Comparison of ENCODE assay signal across 8 cellular contexts in the genomic region with DNA sequence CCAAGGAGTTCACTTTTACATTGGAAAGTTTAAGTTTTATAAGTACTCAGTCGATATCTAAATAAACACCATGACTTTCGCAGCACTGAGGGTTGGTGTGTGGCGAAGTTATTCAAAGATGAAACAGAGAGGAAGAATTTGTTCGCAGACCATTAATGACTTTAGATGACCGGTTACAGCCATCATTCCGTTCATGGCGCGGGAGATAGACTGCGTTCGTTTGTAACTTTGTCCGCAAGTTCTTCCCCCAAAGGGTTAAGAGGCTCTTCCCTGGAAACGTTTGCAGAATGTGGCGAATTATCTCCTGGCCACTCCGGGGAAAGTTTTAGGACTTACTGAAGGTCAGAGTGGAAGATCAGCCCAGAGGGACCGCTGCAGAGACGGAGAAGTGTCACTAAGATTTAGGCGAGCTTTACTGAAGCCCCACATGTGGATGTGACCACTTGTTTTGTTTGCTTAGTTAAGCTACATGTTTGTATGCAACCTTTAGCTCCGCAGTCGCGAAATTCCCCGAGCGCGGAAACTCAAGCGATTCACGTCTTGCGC. TPM values are rescaled to one million over a fixed set of nuclear protein-coding genes. Genes with fewer than 3 reads are reported as not detected.
DNase-seq lines count a peak whose midpoint lies in the region; ATAC-seq, FAIRE-seq and TF ChIP-seq lines count a peak whose summit lies in the region.

No MANE protein-coding gene starts in this region.

- H3K4me3 ChIP-seq in AG04449 (ENCODE audit: low read depth, low read length) (peak overlapping the region; percentile 64), HepG2 (replicated peaks in 1 of 3; ENCODE audit: insufficient read depth in 1 of 3, low read depth in 2 of 3, low read length in 3 of 3) (peak overlapping the region in 1 of 3 experiments; percentile 62; a peak in 1 of 6 replicates)

- peaks cover 0 to 5% of the 10 kb centered on the region in 2 experiments; a peak in 1 of 5 replicates for H3K9me3 Mint-ChIP-seq in H9
- peaks cover 0 to 10% (median 5%) of the 10 kb centered on the region in 5 experiments for H3K9me3 Mint-ChIP-seq in brain

- no peak overlapping the region for H3K27ac Mint-ChIP-seq in H9
- no peak overlapping the region for H3K27ac Mint-ChIP-seq in brain

- peak overlapping the region; percentile 38 to 78 for H3K4me3 Mint-ChIP-seq in H9
- peak overlapping the region; percentile 63 to 78 (median 76) for H3K4me3 Mint-ChIP-seq in brain

- H3K4me2 ChIP-seq in H9 (ENCODE audit: insufficient read depth, insufficient read length, low read length) (peak overlapping the region; percentile 76), HepG2 (ENCODE audit: low read depth, low read length) (peak overlapping the region; percentile 65)

- no peak overlapping the region for H3K23ac ChIP-seq in H9 (ENCODE audit: insufficient read length, low read depth, low read length)

- TF ChIP-seq CTCF in AG04449 (IDR thresholded peaks at IDR 0.05; ENCODE audit: insufficient read depth, low read length, missing control alignments) (no peak), H9 (conservative IDR thresholded peaks at IDR 0.05) (no peak), brain (conservative IDR thresholded peaks at IDR 0.05) (no peak), HepG2 (CRISPR knock-in tag; IDR thresholded peaks at IDR 0.05) (no peak)

- H3K79me2 ChIP-seq in H9 (ENCODE audit: insufficient read depth, low read length), result no peaks in the 10 kb centered on the region
- no peaks in the 10 kb centered on the region for H3K79me2 ChIP-seq in HepG2 (ENCODE audit: insufficient read depth, low read length)

- no peak overlapping the region for H2BK120ac ChIP-seq in H9 (ENCODE audit: low read depth, low read length, poor library complexity, severe bottlenecking)

- H3K27ac ChIP-seq in H9 (ENCODE audit: insufficient read length, low read depth, low read length) (no peak overlapping the region), HepG2 (ENCODE audit: extremely low read length, insufficient read depth, low read length) (no peak overlapping the region)

- H2BK5ac ChIP-seq in H9 (ENCODE audit: insufficient read length, low read length), result no peak overlapping the region

- H2AFZ ChIP-seq in H9 (ENCODE audit: low read length), result no peak overlapping the region
- H2AFZ ChIP-seq in HepG2 (ENCODE audit: low read length), result no peak overlapping the region

- TF ChIP-seq RAD21 in HepG2 (CRISPR knock-in tag; IDR thresholded peaks at IDR 0.05), result no peak

- H3K4ac ChIP-seq in H9 (ENCODE audit: low read depth, low read length), result no peak overlapping the region

- no peak overlapping the region for H2AK5ac ChIP-seq in H9 (ENCODE audit: insufficient read length, low read length)

- no TSS peak for BruUV-seq in HepG2 (replicated peaks; lab: Mats Ljungman, UMichigan)

- peaks cover 17% of the 10 kb centered on the region for H3K23me2 ChIP-seq in H9 (ENCODE audit: insufficient read length, low read depth, low read length, poor library complexity, severe bottlenecking)

- no peaks in the 10 kb centered on the region for H3K36me3 ChIP-seq in HepG2 (replicated peaks in 1 of 2; ENCODE audit: control insufficient read depth in 1 of 2, insufficient read depth in 2 of 2, low read length in 2 of 2)

- TF ChIP-seq POLR2A in HepG2 (IDR thresholded peaks at IDR 0.05; ENCODE audit: insufficient read depth in 1 of 2, low read depth in 2 of 2, low read length in 2 of 2), result no peak

- WGBS in H9 (ENCODE audit: extremely low coverage, insufficient read length, low lambda C conversion rate), result no CpG with 5 or more reads among the region's 26 CpGs
- WGBS in HepG2 (ENCODE audit: low lambda C conversion rate), result 28% methylated on average over 26 of the region's 26 CpGs

- TF ChIP-seq EP300 in HepG2 (IDR thresholded peaks at IDR 0.05; ENCODE audit: low read depth in 2 of 2, low read length in 2 of 2) (no peak), HepG2 (CRISPR knock-in tag; IDR thresholded peaks at IDR 0.05; ENCODE audit: borderline replicate concordance) (no peak)

- H2BK20ac ChIP-seq in H9 (ENCODE audit: low read depth, low read length, poor library complexity, severe bottlenecking), result no peak overlapping the region

- no peak overlapping the region for H3K56ac ChIP-seq in H9 (ENCODE audit: insufficient read length, low read depth, low read length)

- DNase-seq in AG04449 (ENCODE audit: low read depth, low spot score), result no peak
- peak; percentile 45 for DNase-seq in H9
- DNase-seq in HepG2 (ENCODE audit: low spot score), result no peak
- DNase-seq in HuH-7 (ENCODE audit: low spot score), result no peak
- DNase-seq in NCI-H187 (lab: John Stamatoyannopoulos, UW), result no peak
- DNase-seq in central memory CD4-positive, alpha-beta T cell, result no peak

- H3K4me1 Mint-ChIP-seq in H9 (peaks cover 21 to 32% of the 10 kb centered on the region in 2 experiments), brain (peaks cover 15% of the 10 kb centered on the region)

- H3K9ac ChIP-seq in H9 (ENCODE audit: extremely low read depth, insufficient read length, low read length) (no peak overlapping the region), HepG2 (ENCODE audit: insufficient read depth, low read depth, low read length) (no peak overlapping the region)

- no peak overlapping the region for H3T11ph ChIP-seq in H9 (ENCODE audit: low read length)

- H3K27me3 ChIP-seq in H9 (ENCODE audit: insufficient read depth, low read length) (peaks cover 60% of the 10 kb centered on the region), HepG2 (ENCODE audit: control insufficient read depth in 1 of 2, insufficient read depth in 2 of 2, low read length in 2 of 2) (peaks cover 9 to 63% of the 10 kb centered on the region in 2 experiments)

- H3K9me3 ChIP-seq in H9 (ENCODE audit: control insufficient read depth, low read depth, low read length) (no peaks in the 10 kb centered on the region), HepG2 (ENCODE audit: low read length) (no peaks in the 10 kb centered on the region)

- POLR2A ChIA-PET in AG04449 (lab: Yijun Ruan, JAX) (interaction anchor here (1.0 to 1.3 kb wide), 6 partner anchors 10 to 335 kb away, joined by 3 to 5 read pairs (median 4); no protein-coding TSS in a partner anchor), HepG2 (lab: Yijun Ruan, JAX) (interaction anchor here (1.0 kb wide), 1 partner anchor 234 kb away, joined by 3 read pairs; no protein-coding TSS in a partner anchor)

- H4K20me1 ChIP-seq in H9 (ENCODE audit: control insufficient read depth, insufficient read depth, insufficient read length) (no peaks in the 10 kb centered on the region), HepG2 (ENCODE audit: insufficient read depth, low read length) (no peaks in the 10 kb centered on the region)

- in situ Hi-C loops in HepG2 (cut with HindIII; ENCODE audit: extremely low pct_ligation_motif_present, low pct_unique_long_range_greater_than_20kb), result no loop called here

- CTCF ChIA-PET in AG04449 (lab: Yijun Ruan, JAX), result interaction anchor here (0.6 to 5.3 kb wide), 67 partner anchors 8 to 517 kb away, joined by 3 to 72 read pairs (median 5); no protein-coding TSS in a partner anchor
- CTCF ChIA-PET in HepG2 (lab: Yijun Ruan, JAX; ENCODE audit: low intra/inter-chr PET ratio, low total read pairs), result interaction anchor here (2.5 kb wide), 1 partner anchor 235 kb away, joined by 11 read pairs; no protein-coding TSS in a partner anchor

- no peak overlapping the region for H3K18ac ChIP-seq in H9 (ENCODE audit: insufficient read length, low read depth, low read length)

- H2BK12ac ChIP-seq in H9 (ENCODE audit: insufficient read length, low read depth, low read length), result no peak overlapping the region

- H4K8ac ChIP-seq in H9 (replicated peaks; ENCODE audit: insufficient read length, low read depth, low read length), result no peak overlapping the region

- H3K14ac ChIP-seq in H9 (ENCODE audit: insufficient read depth, low read length), result no peak overlapping the region

- H3K36me3 Mint-ChIP-seq in H9 (ENCODE audit: insufficient read depth in 1 of 3, low read depth in 3 of 3) (peaks cover 0 to 3% (median 0%) of the 10 kb centered on the region in 3 experiments; a peak in 2 of 7 replicates), brain (no peaks in the 10 kb centered on the region)

- intact Hi-C loops in HepG2 (cut with micrococcal nuclease; ENCODE audit: unreplicated experiment), result loop anchor here (1.0 to 5.0 kb wide), 3 partner anchors 234 to 533 kb away; no protein-coding TSS in a partner anchor

- H3K27me3 Mint-ChIP-seq in H9 (ENCODE audit: low read depth) (peaks cover 78% of the 10 kb centered on the region), brain (peaks cover 93% of the 10 kb centered on the region)

- H4K5ac ChIP-seq in H9 (ENCODE audit: insufficient read length, low read depth, low read length), result no peak overlapping the region

- no peak overlapping the region for H2BK15ac ChIP-seq in H9 (ENCODE audit: low read depth, low read length)

- ATAC-seq in HepG2, result no peak
- ATAC-seq in HG03460 (IDR thresholded peaks at IDR 0.05; ENCODE audit: unreplicated experiment), result no peak

- no peaks in the 10 kb centered on the region; the same call in 1 of the 2 replicates for H3K4me1 ChIP-seq in H9 (ENCODE audit: insufficient read depth, low read length)
- peaks cover 27% of the 10 kb centered on the region for H3K4me1 ChIP-seq in HepG2 (ENCODE audit: insufficient read depth, low read length)

- H4K91ac ChIP-seq in H9 (ENCODE audit: insufficient read length, low read depth, low read length), result no peak overlapping the region

- FAIRE-seq in HepG2 (lab: Jason Lieb, UNC), result no peak

- no peaks in the 10 kb centered on the region for H3K79me1 ChIP-seq in H9 (ENCODE audit: insufficient read depth, low read depth, low read length, poor library complexity, severe bottlenecking)

RNA-seq across cellular contexts. Expression of a gene that starts 2.2 kb away (rescaled TPM):
- total RNA-seq in H9 (2021) (0.20 and 0.31 TPM in 2 replicates), HepG2 (2016; rRNA removed; fragmentation: Illumina TruSeq; extraction: Trizol) (0.04 TPM in 1 of 2 replicates, not detected in the other)
- polyA plus RNA-seq in brain (ENCODE audit: insufficient read depth, low read depth, low replicate concordance) (7.1 TPM), HepG2 (2011; rRNA removed) (0.04 and 0.05 TPM in 2 replicates)
- not detected in 2 replicates for total RNA-seq in HepG2 (2016; cell fraction: cytosol; rRNA removed; fragmentation: Illumina TruSeq; extraction: Trizol; ENCODE audit: low read depth)
- not detected in 2 replicates for total RNA-seq in HepG2 (2016; cell fraction: insoluble cytoplasmic fraction; rRNA removed; fragmentation: Illumina TruSeq; extraction: Trizol)
- 0.06 TPM in 1 of 2 replicates, not detected in the other for total RNA-seq in HepG2 (2016; cell fraction: membrane; rRNA removed; fragmentation: Illumina TruSeq; extraction: Trizol)
- not detected in 2 replicates for total RNA-seq in HepG2 (2016; cell fraction: nucleus; rRNA removed; fragmentation: Illumina TruSeq; extraction: Trizol)
- polyA plus RNA-seq in HepG2 (2011; cell fraction: cytosol; rRNA removed), result 0.05 and 0.07 TPM in 2 replicates
- polyA plus RNA-seq in HepG2 (2011; cell fraction: nucleus; rRNA removed), result 0.06 TPM in 1 of 2 replicates, not detected in the other
- not detected in 2 replicates for polyA plus RNA-seq in HepG2 (2012)
- not detected in 2 replicates for polyA plus RNA-seq in HepG2 (2016; cell fraction: cytosol; fragmentation: Illumina TruSeq; extraction: Trizol; ENCODE audit: low read depth)
- 0.13 TPM in 1 of 2 replicates, not detected in the other for polyA plus RNA-seq in HepG2 (2016; cell fraction: insoluble cytoplasmic fraction; fragmentation: Illumina TruSeq; extraction: Trizol; ENCODE audit: low read depth)
- not detected in 2 replicates for polyA plus RNA-seq in HepG2 (2016; cell fraction: membrane; fragmentation: Illumina TruSeq; extraction: Trizol; ENCODE audit: low read depth)
- polyA plus RNA-seq in HepG2 (2016; cell fraction: nucleus; fragmentation: Illumina TruSeq; extraction: Trizol; ENCODE audit: insufficient read depth, low read depth), result not detected in 2 replicates
- polyA minus RNA-seq in HepG2 (2011; rRNA and poly(A)+ RNA removed; ENCODE audit: low replicate concordance), result 0.06 and 0.14 TPM in 2 replicates
- not detected in 2 replicates for polyA minus RNA-seq in HepG2 (2011; cell fraction: cytosol; rRNA and poly(A)+ RNA removed)
- polyA minus RNA-seq in HepG2 (2011; cell fraction: nucleus; rRNA and poly(A)+ RNA removed), result not detected in 2 replicates

RNA-seq across cellular contexts. Expression of a gene that starts 47.5 kb away (rescaled TPM):
- 861 and 876 TPM in 2 replicates for total RNA-seq in H9 (2021)
- polyA plus RNA-seq in brain (ENCODE audit: insufficient read depth, low read depth, low replicate concordance), result 682 TPM
- total RNA-seq in HepG2 (2016; rRNA removed; fragmentation: Illumina TruSeq; extraction: Trizol), result 698 and 836 TPM in 2 replicates
- 507 and 559 TPM in 2 replicates for total RNA-seq in HepG2 (2016; cell fraction: cytosol; rRNA removed; fragmentation: Illumina TruSeq; extraction: Trizol; ENCODE audit: low read depth)
- 679 and 821 TPM in 2 replicates for total RNA-seq in HepG2 (2016; cell fraction: insoluble cytoplasmic fraction; rRNA removed; fragmentation: Illumina TruSeq; extraction: Trizol)
- 771 and 850 TPM in 2 replicates for total RNA-seq in HepG2 (2016; cell fraction: membrane; rRNA removed; fragmentation: Illumina TruSeq; extraction: Trizol)
- 289 and 303 TPM in 2 replicates for total RNA-seq in HepG2 (2016; cell fraction: nucleus; rRNA removed; fragmentation: Illumina TruSeq; extraction: Trizol)
- 471 and 557 TPM in 2 replicates for polyA plus RNA-seq in HepG2 (2011; rRNA removed)
- 298 and 449 TPM in 2 replicates for polyA plus RNA-seq in HepG2 (2011; cell fraction: cytosol; rRNA removed)
- polyA plus RNA-seq in HepG2 (2011; cell fraction: nucleus; rRNA removed), result 96.1 and 122 TPM in 2 replicates
- polyA plus RNA-seq in HepG2 (2012), result 940 and 1,043 TPM in 2 replicates
- 922 and 1,006 TPM in 2 replicates for polyA plus RNA-seq in HepG2 (2016; cell fraction: cytosol; fragmentation: Illumina TruSeq; extraction: Trizol; ENCODE audit: low read depth)
- 1,304 and 1,359 TPM in 2 replicates for polyA plus RNA-seq in HepG2 (2016; cell fraction: insoluble cytoplasmic fraction; fragmentation: Illumina TruSeq; extraction: Trizol; ENCODE audit: low read depth)
- 1,256 and 1,375 TPM in 2 replicates for polyA plus RNA-seq in HepG2 (2016; cell fraction: membrane; fragmentation: Illumina TruSeq; extraction: Trizol; ENCODE audit: low read depth)
- 596 and 617 TPM in 2 replicates for polyA plus RNA-seq in HepG2 (2016; cell fraction: nucleus; fragmentation: Illumina TruSeq; extraction: Trizol; ENCODE audit: insufficient read depth, low read depth)
- polyA minus RNA-seq in HepG2 (2011; rRNA and poly(A)+ RNA removed; ENCODE audit: low replicate concordance), result 152 and 382 TPM in 2 replicates
- polyA minus RNA-seq in HepG2 (2011; cell fraction: cytosol; rRNA and poly(A)+ RNA removed), result 285 and 287 TPM in 2 replicates
- 113 and 151 TPM in 2 replicates for polyA minus RNA-seq in HepG2 (2011; cell fraction: nucleus; rRNA and poly(A)+ RNA removed)
